Comparison of ENCODE assay signal across 27 cellular contexts in the genomic region with DNA sequence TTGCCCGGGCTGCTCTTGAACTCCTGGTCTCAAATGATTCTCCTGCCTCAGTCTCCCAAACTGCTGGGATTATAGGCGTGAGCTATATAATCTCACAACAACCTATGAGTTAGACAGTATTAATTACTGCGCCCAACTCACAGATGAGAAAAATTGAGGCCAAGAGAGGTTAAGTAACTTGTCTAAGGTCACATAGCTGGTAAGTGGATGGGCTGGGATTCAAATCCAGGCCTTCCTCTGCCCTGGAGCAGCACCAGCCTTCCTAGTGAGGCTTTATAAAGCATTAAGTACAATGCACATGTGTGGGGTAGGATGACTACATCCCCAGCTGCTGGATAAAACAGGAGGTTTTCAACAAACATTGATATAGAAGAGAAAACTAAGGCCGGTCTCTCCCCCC. TPM values are rescaled to one million over a fixed set of nuclear protein-coding genes. Genes with fewer than 3 reads are reported as not detected.
DNase-seq lines count a peak whose midpoint lies in the region; ATAC-seq, FAIRE-seq and TF ChIP-seq lines count a peak whose summit lies in the region.
"Had no signal": no experiment of that assay in that cellular context is flagged by ENCODE, and none has a peak within 500 bp of the region (broad histone marks: within the 10 kb centered on the region; RNA-seq: fewer than 3 reads in every experiment).

No MANE protein-coding gene starts in this region.

- peak overlapping the region; percentile 74 for H3K27ac Mint-ChIP-seq in activated CD4-positive, alpha-beta T cell treated with anti-CD3 and anti-CD28 coated beads, Interleukin-2, amount 10 ng/mL, durations not matched to agents 7 days and 5 days
- H3K27ac Mint-ChIP-seq: B cell had no signal

- TF ChIP-seq RAD21 in IMR-90 (IDR thresholded peaks at IDR 0.05; ENCODE audit: low read length) (no peak), K562 (CRISPR knock-in tag; conservative IDR thresholded peaks at IDR 0.05 in 1 of 2, IDR thresholded peaks at IDR 0.05 in 1 of 2) (no peak)

- peaks cover 5% of the 10 kb centered on the region for H3K4me1 Mint-ChIP-seq in activated CD4-positive, alpha-beta T cell treated with anti-CD3 and anti-CD28 coated beads, Interleukin-2, amount 10 ng/mL, durations not matched to agents 7 days and 5 days
- H3K4me1 Mint-ChIP-seq: B cell, CD14-positive monocyte had no signal

- BruUV-seq in IMR-90 (replicated peaks; lab: Mats Ljungman, UMichigan) (no TSS peak), K562 (replicated peaks; lab: Mats Ljungman, UMichigan) (no TSS peak)

- no peak overlapping the region for H2AK5ac ChIP-seq in IMR-90 (ENCODE audit: low read depth, low read length)

- no peaks in the 10 kb centered on the region for H3K9me2 ChIP-seq in Karpas-422 (replicated peaks; ENCODE audit: insufficient read depth, low read length)

- H3K79me2 ChIP-seq in K562 (ENCODE audit: control insufficient read depth, insufficient read depth, low read length) (no peaks in the 10 kb centered on the region), Karpas-422 (ENCODE audit: low read length) (no peaks in the 10 kb centered on the region)

- H2AK9ac ChIP-seq in IMR-90 (replicated peaks; ENCODE audit: low read depth, low read length, poor library complexity), result peak overlapping the region; percentile 42

- H3K4me3 ChIP-seq in BLaER1, result no peak overlapping the region
- H3K4me3 ChIP-seq in IMR-90 (ENCODE audit: insufficient read depth, low read depth, low read length), result no peak overlapping the region
- H3K4me3 ChIP-seq in K562, result no peak overlapping the region
- no peak overlapping the region for H3K4me3 ChIP-seq in Karpas-422 (ENCODE audit: low read length)
- H3K4me3 ChIP-seq: A549, GM12878 had no signal

- H3K23ac ChIP-seq in IMR-90 (ENCODE audit: low read depth, low read length), result no peak overlapping the region

- H2BK5ac ChIP-seq in IMR-90 (ENCODE audit: low read depth, low read length, poor library complexity, severe bottlenecking), result no peak overlapping the region

- WGBS in IMR-90 (ENCODE audit: extremely low coverage in 2 of 2, insufficient read length in 1 of 2), 2 experiments, result no CpG with 5 or more reads among the region's 4 CpGs
- WGBS in K562 (ENCODE audit: insufficient coverage, low coverage, missing lambda C conversion rate), result 88% methylated on average over 4 of the region's 4 CpGs

- no peaks in the 10 kb centered on the region; the same call in 1 of the 2 replicates for H3K9me1 ChIP-seq in IMR-90 (ENCODE audit: insufficient read depth, low read length)
- peaks cover 4% of the 10 kb centered on the region for H3K9me1 ChIP-seq in K562 (ENCODE audit: control insufficient read depth, insufficient read depth, low read length)

- no peak overlapping the region for H2BK20ac ChIP-seq in IMR-90 (ENCODE audit: low read depth, low read length)

- no peak overlapping the region for H3K56ac ChIP-seq in IMR-90 (ENCODE audit: extremely low read depth, insufficient read depth, low read length)

- H4K91ac ChIP-seq in IMR-90 (ENCODE audit: insufficient read depth, low read depth, low read length), result no peak overlapping the region

- no peaks in the 10 kb centered on the region for H3K27me3 ChIP-seq in BLaER1
- no peaks in the 10 kb centered on the region for H3K27me3 ChIP-seq in IMR-90 (ENCODE audit: control insufficient read depth, insufficient read depth, low read length)
- no peaks in the 10 kb centered on the region for H3K27me3 ChIP-seq in K562 (ENCODE audit: control insufficient read depth in 2 of 2, insufficient read depth in 2 of 2, low read length in 2 of 2)
- no peaks in the 10 kb centered on the region for H3K27me3 ChIP-seq in Karpas-422 (ENCODE audit: low read length)

- H3K36me3 Mint-ChIP-seq in activated CD4-positive, alpha-beta T cell treated with anti-CD3 and anti-CD28 coated beads, Interleukin-2, amount 10 ng/mL, durations not matched to agents 7 days and 5 days (ENCODE audit: low read depth), result peaks cover 65% of the 10 kb centered on the region

- H3K79me1 ChIP-seq in IMR-90 (ENCODE audit: low read depth in 1 of 2, low read length in 2 of 2), result no peaks in the 10 kb centered on the region

- H3K4me1 ChIP-seq in BLaER1 (peaks cover 12% of the 10 kb centered on the region), IMR-90 (ENCODE audit: control insufficient read depth, insufficient read depth, low read length) (no peaks in the 10 kb centered on the region), K562 (replicated peaks in 1 of 2; ENCODE audit: control insufficient read depth in 2 of 2, insufficient read depth in 2 of 2, low read length in 2 of 2) (no peaks in the 10 kb centered on the region; a peak in 3 of 5 replicates), Karpas-422 (ENCODE audit: low read length) (no peaks in the 10 kb centered on the region)
- H3K4me1 ChIP-seq: A549 had no signal

- in situ Hi-C loops in IMR-90 (cut with MboI; ENCODE audit: low sequenced_read_pairs), result no loop called here
- in situ Hi-C loops in K562 (cut with MboI), result no loop called here

- H3K9ac ChIP-seq in BLaER1 (no peak overlapping the region), IMR-90 (ENCODE audit: low read depth, low read length) (no peak overlapping the region), K562 (ENCODE audit: insufficient read depth in 1 of 2, low read depth in 2 of 2, low read length in 2 of 2) (no peak overlapping the region), Karpas-422 (ENCODE audit: low read length) (no peak overlapping the region)

- no peak for FAIRE-seq in K562 (lab: Jason Lieb, UNC)
- FAIRE-seq: A549, GM12878, GM12892, GM18507 had no signal

- intact Hi-C loops in IMR-90 (cut with micrococcal nuclease) (no loop called here), K562 (cut with micrococcal nuclease) (no loop called here)

- H3K27ac ChIP-seq in BLaER1 (0 out of 2 replicates have a peak overlapping the region, but pooled peaks have one; percentile 14), IMR-90 (ENCODE audit: insufficient read depth, low read length) (no peak overlapping the region), K562 (ENCODE audit: extremely low read depth, low read depth, low read length) (no peak overlapping the region), Karpas-422 (ENCODE audit: low read length) (no peak overlapping the region)
- H3K27ac ChIP-seq: 22Rv1, A549 had no signal

- TF ChIP-seq CTCF in IMR-90 (conservative IDR thresholded peaks at IDR 0.05; ENCODE audit: low read depth, low read length) (no peak), K562 (IDR thresholded peaks at IDR 0.05 in 2 of 3, conservative IDR thresholded peaks at IDR 0.05 in 1 of 3; ENCODE audit: insufficient read depth in 2 of 3, low read depth in 1 of 3, low read length in 3 of 3) (no peak)

- CTCF ChIA-PET in activated CD4-positive, alpha-beta T cell treated with anti-CD3 and anti-CD28 coated beads, Interleukin-2, amount 10 ng/mL, durations not matched to agents 7 days and 5 days (lab: Charles Lee), result interaction anchor here (1.0 to 2.6 kb wide), 6 partner anchors 9 to 121 kb away, joined by 3 to 10 read pairs (median 8); no protein-coding TSS in a partner anchor
- CTCF ChIA-PET in IMR-90 (lab: Yijun Ruan, JAX), result no interaction called here
- CTCF ChIA-PET in K562 (lab: Yijun Ruan, JAX; ENCODE audit: low intra/inter-chr PET ratio), result no interaction called here

- H4K20me1 ChIP-seq in BLaER1, result peaks cover 93% of the 10 kb centered on the region
- H4K20me1 ChIP-seq in IMR-90 (ENCODE audit: insufficient read depth, low read length), result no peaks in the 10 kb centered on the region; the same call in 1 of the 2 replicates
- no peaks in the 10 kb centered on the region for H4K20me1 ChIP-seq in K562 (replicated peaks; ENCODE audit: control insufficient read depth, insufficient read depth, low read length)
- no peaks in the 10 kb centered on the region for H4K20me1 ChIP-seq in Karpas-422 (ENCODE audit: insufficient read depth, low read depth, low read length)

- no peak overlapping the region for H3K14ac ChIP-seq in IMR-90 (replicated peaks; ENCODE audit: low read depth, low read length)

- dilution Hi-C loops in IMR-90 (cut with HindIII; ENCODE audit: low sequenced_read_pairs, unreplicated experiment), result no loop called here

- no peak overlapping the region for H3K18ac ChIP-seq in IMR-90 (ENCODE audit: low read depth, low read length)

- no peak for TF ChIP-seq POLR2A in IMR-90 (IDR thresholded peaks at IDR 0.05; ENCODE audit: low read depth, low read length)
- TF ChIP-seq POLR2A in K562 (conservative IDR thresholded peaks at IDR 0.05), result no peak

- H3K27me3 Mint-ChIP-seq in activated CD4-positive, alpha-beta T cell treated with anti-CD3 and anti-CD28 coated beads, Interleukin-2, amount 10 ng/mL, durations not matched to agents 7 days and 5 days, result no peaks in the 10 kb centered on the region
- H3K27me3 Mint-ChIP-seq: B cell; CD4-positive, alpha-beta memory T cell; CD4-positive, CD25-positive, alpha-beta regulatory T cell; CD8-positive, alpha-beta memory T cell had no signal

- H4K5ac ChIP-seq in IMR-90 (ENCODE audit: low read depth, low read length), result no peak overlapping the region

- H3K4me2 ChIP-seq in BLaER1 (no peak overlapping the region), IMR-90 (ENCODE audit: low read depth, low read length) (no peak overlapping the region), K562 (ENCODE audit: insufficient read depth, low read length) (no peak overlapping the region), Karpas-422 (ENCODE audit: low read depth, low read length, poor library complexity, severe bottlenecking) (no peak overlapping the region)
- H3K4me2 ChIP-seq: A549 had no signal

- no peak for DNase-seq in activated CD4-positive, alpha-beta T cell treated with anti-CD3 and anti-CD28 coated beads, Interleukin-2, amount 10 ng/mL, durations not matched to agents 7 days and 5 days
- no peak for DNase-seq in activated CD4-positive, alpha-beta T cell treated with anti-CD3 and anti-CD28 coated beads, Interleukin-2, amount 50 U/mL, for 1 hour
- DNase-seq in IMR-90 (no peak), K562 (ENCODE audit: extremely low read depth in 1 of 4, low spot score in 3 of 4) (no peak), Karpas-422 (no peak)
- DNase-seq in effector CD8-positive, alpha-beta T cell (lab: John Stamatoyannopoulos, UW), result no peak
- DNase-seq: AML-193; C1 segment of cervical spinal cord; CD4-positive, alpha-beta memory T cell; CD4-positive, CD25-positive, alpha-beta regulatory T cell; CD8-positive, alpha-beta memory T cell; COR-L47; DMS 273 treated with DMSO at 0.1 percent for 48 hours; DMS153; DMS53; DMS79; DND-41; EL; GDM1 had no signal

- H2AFZ ChIP-seq in IMR-90 (replicated peaks; ENCODE audit: low read length, poor library complexity), result no peak overlapping the region
- no peak overlapping the region for H2AFZ ChIP-seq in K562 (ENCODE audit: low read depth, low read length)
- no peak overlapping the region for H2AFZ ChIP-seq in Karpas-422 (ENCODE audit: low read length)

- H3K36me3 ChIP-seq in BLaER1, result peaks cover 100% of the 10 kb centered on the region
- H3K36me3 ChIP-seq in IMR-90 (ENCODE audit: control insufficient read depth, insufficient read depth, low read length), result no peaks in the 10 kb centered on the region
- peaks cover 91% of the 10 kb centered on the region; the same call in 2 of the 3 replicates for H3K36me3 ChIP-seq in K562 (ENCODE audit: control insufficient read depth, insufficient read depth, low read length)
- peaks cover 21% of the 10 kb centered on the region; the same call in 1 of the 2 replicates for H3K36me3 ChIP-seq in Karpas-422 (ENCODE audit: insufficient read depth, low read length)

- no peak overlapping the region for H3K4me3 Mint-ChIP-seq in activated CD4-positive, alpha-beta T cell treated with anti-CD3 and anti-CD28 coated beads, Interleukin-2, amount 10 ng/mL, durations not matched to agents 7 days and 5 days
- H3K4me3 Mint-ChIP-seq: B cell; CD14-positive monocyte; CD4-positive, alpha-beta memory T cell; CD4-positive, CD25-positive, alpha-beta regulatory T cell; CD8-positive, alpha-beta memory T cell had no signal

- no peak overlapping the region for H2BK15ac ChIP-seq in IMR-90 (ENCODE audit: low read depth, low read length)

- ATAC-seq in IMR-90 (ENCODE audit: low read depth), result no peak
- ATAC-seq in K562, result no peak
- ATAC-seq: A549, GM12878 had no signal

- no peak overlapping the region for H4K8ac ChIP-seq in IMR-90 (ENCODE audit: low read depth in 2 of 2, low read length in 2 of 2)

- H3K9me3 Mint-ChIP-seq in activated CD4-positive, alpha-beta T cell treated with anti-CD3 and anti-CD28 coated beads, Interleukin-2, amount 10 ng/mL, durations not matched to agents 7 days and 5 days, result no peaks in the 10 kb centered on the region
- H3K9me3 Mint-ChIP-seq: CD14-positive monocyte; CD4-positive, alpha-beta memory T cell; CD8-positive, alpha-beta memory T cell had no signal

- TF ChIP-seq EP300 in K562 (IDR thresholded peaks at IDR 0.05; ENCODE audit: low read length), result no peak

- H3K4ac ChIP-seq in IMR-90 (ENCODE audit: low read depth, low read length), result no peak overlapping the region

- H3K9me3 ChIP-seq in BLaER1 (no peaks in the 10 kb centered on the region), IMR-90 (ENCODE audit: control insufficient read depth, insufficient read depth, low read length) (no peaks in the 10 kb centered on the region), K562 (replicated peaks; ENCODE audit: control insufficient read depth, insufficient read depth, low read depth, low read length) (no peaks in the 10 kb centered on the region; the same call in 1 of the 2 replicates), Karpas-422 (ENCODE audit: low read length) (no peaks in the 10 kb centered on the region)
- H3K9me3 ChIP-seq: A549 had no signal

- H2BK120ac ChIP-seq in IMR-90 (ENCODE audit: low read depth, low read length), result no peak overlapping the region

- POLR2A ChIA-PET in activated CD4-positive, alpha-beta T cell treated with anti-CD3 and anti-CD28 coated beads, Interleukin-2, amount 10 ng/mL, durations not matched to agents 7 days and 5 days (lab: Charles Lee), result interaction anchor here (0.6 kb wide), 1 partner anchor 1009 kb away, joined by 5 read pairs; no protein-coding TSS in a partner anchor
- POLR2A ChIA-PET in IMR-90 (lab: Charles Lee; ENCODE audit: unreplicated experiment) (no interaction called here), K562 (lab: Yijun Ruan, JAX) (interaction anchor here (0.5 to 6.0 kb wide), 7 partner anchors 10 to 306 kb away, joined by 3 to 65 read pairs (median 3); a partner anchor contains a TSS)

RNA-seq across cellular contexts. Expression of a gene that starts 15.1 kb away (rescaled TPM):
- total RNA-seq in activated CD4-positive, alpha-beta T cell treated with anti-CD3 and anti-CD28 coated beads, Interleukin-2, amount 10 ng/mL, durations not matched to agents 7 days and 5 days, result 100 to 1,000 TPM; 107 to 112 TPM
- total RNA-seq in IMR-90 (2012; rRNA removed) (0.36 and 0.56 TPM in 2 replicates), K562 (2014; rRNA removed) (14.9 and 19.9 TPM in 2 replicates), K562 (2014; rRNA removed; fragmentation: Illumina TruSeq; extraction: Trizol) (11.0 and 11.4 TPM in 2 replicates), K562 (2015; rRNA removed; fragmentation: Illumina TruSeq; extraction: Trizol) (11.7 and 12.0 TPM in 2 replicates), K562 (2021) (22.5 and 25.3 TPM in 2 replicates)
- polyA plus RNA-seq in IMR-90 (2012; rRNA removed) (0.39 and 0.51 TPM in 2 replicates), K562 (2011; rRNA removed) (3.1 and 4.2 TPM in 2 replicates), K562 (2014; fragmentation: Illumina TruSeq; extraction: Trizol) (14.3 and 16.1 TPM in 2 replicates), K562 (2014; fragmentation: Nextera tagmentation; extraction: Ambion mirVana) (1 to 10 TPM; 3.8 to 4.0 TPM), K562 (2014; rRNA removed) (10.1 and 10.3 TPM in 2 replicates)
- polyA plus RNA-seq in IMR-90 (2012; cell fraction: cytosol; rRNA removed), result 0.16 and 0.19 TPM in 2 replicates
- 0.55 and 0.63 TPM in 2 replicates for polyA plus RNA-seq in IMR-90 (2012; cell fraction: nucleus; rRNA removed; ENCODE audit: low replicate concordance)
- total RNA-seq in K562 (2011; cell fraction: chromatin; rRNA removed; ENCODE audit: low replicate concordance), result 29.6 and 39.0 TPM in 2 replicates
- total RNA-seq in K562 (2011; cell fraction: nucleolus; rRNA removed), result 13.2 and 15.8 TPM in 2 replicates
- total RNA-seq in K562 (2011; cell fraction: nucleoplasm; rRNA removed), result 21.7 and 23.2 TPM in 2 replicates
- 3.0 and 3.9 TPM in 2 replicates for polyA plus RNA-seq in K562 (2011; cell fraction: cytosol; rRNA removed)
- 8.1 and 9.2 TPM in 2 replicates for polyA plus RNA-seq in K562 (2011; cell fraction: nucleus; rRNA removed)
- polyA plus RNA-seq in K562 (2012), result 9.2 and 10.2 TPM in 2 replicates
- polyA minus RNA-seq in K562 (2011; rRNA and poly(A)+ RNA removed), result 3.5 and 4.7 TPM in 2 replicates
- polyA minus RNA-seq in K562 (2011; cell fraction: cytosol; rRNA and poly(A)+ RNA removed), result 5.8 and 6.5 TPM in 2 replicates
- 5.1 and 8.9 TPM in 2 replicates for polyA minus RNA-seq in K562 (2011; cell fraction: nucleus; rRNA and poly(A)+ RNA removed)
- total RNA-seq in Karpas-422 (2014; rRNA removed; shearing (Covaris generic); ENCODE audit: low replicate concordance), result 6.6 and 8.0 TPM in 2 replicates

RNA-seq across cellular contexts. Expression of a gene that starts 31.9 kb away (rescaled TPM):
- total RNA-seq in activated CD4-positive, alpha-beta T cell treated with anti-CD3 and anti-CD28 coated beads, Interleukin-2, amount 10 ng/mL, durations not matched to agents 7 days and 5 days, result under 1 TPM; 0.25 to 0.52 TPM
- total RNA-seq in IMR-90 (2012; rRNA removed) (15.3 and 18.6 TPM in 2 replicates), K562 (2014; rRNA removed) (19.0 and 23.0 TPM in 2 replicates), K562 (2014; rRNA removed; fragmentation: Illumina TruSeq; extraction: Trizol) (14.3 and 14.8 TPM in 2 replicates), K562 (2015; rRNA removed; fragmentation: Illumina TruSeq; extraction: Trizol) (15.7 and 17.4 TPM in 2 replicates), K562 (2021) (27.6 and 31.2 TPM in 2 replicates)
- polyA plus RNA-seq in IMR-90 (2012; rRNA removed) (16.9 and 18.8 TPM in 2 replicates), K562 (2011; rRNA removed) (16.1 and 25.4 TPM in 2 replicates), K562 (2014; fragmentation: Illumina TruSeq; extraction: Trizol) (21.3 and 22.3 TPM in 2 replicates), K562 (2014; fragmentation: Nextera tagmentation; extraction: Ambion mirVana) (1 to 10 TPM; 1.7 to 2.8 TPM), K562 (2014; rRNA removed) (17.9 and 20.3 TPM in 2 replicates)
- 9.3 and 12.4 TPM in 2 replicates for polyA plus RNA-seq in IMR-90 (2012; cell fraction: cytosol; rRNA removed)
- polyA plus RNA-seq in IMR-90 (2012; cell fraction: nucleus; rRNA removed; ENCODE audit: low replicate concordance), result 89.7 and 93.0 TPM in 2 replicates
- total RNA-seq in K562 (2011; cell fraction: chromatin; rRNA removed; ENCODE audit: low replicate concordance), result 34.4 and 65.3 TPM in 2 replicates
- 32.2 and 34.5 TPM in 2 replicates for total RNA-seq in K562 (2011; cell fraction: nucleolus; rRNA removed)
- 33.9 and 40.0 TPM in 2 replicates for total RNA-seq in K562 (2011; cell fraction: nucleoplasm; rRNA removed)
- polyA plus RNA-seq in K562 (2011; cell fraction: cytosol; rRNA removed), result 17.1 and 17.2 TPM in 2 replicates
- 63.8 and 76.4 TPM in 2 replicates for polyA plus RNA-seq in K562 (2011; cell fraction: nucleus; rRNA removed)
- polyA plus RNA-seq in K562 (2012), result 17.6 and 38.9 TPM in 2 replicates
- polyA minus RNA-seq in K562 (2011; rRNA and poly(A)+ RNA removed), result 16.7 and 24.0 TPM in 2 replicates
- polyA minus RNA-seq in K562 (2011; cell fraction: cytosol; rRNA and poly(A)+ RNA removed), result 15.0 TPM in 2 replicates
- 10.9 and 21.7 TPM in 2 replicates for polyA minus RNA-seq in K562 (2011; cell fraction: nucleus; rRNA and poly(A)+ RNA removed)
- 0.60 and 0.61 TPM in 2 replicates for total RNA-seq in Karpas-422 (2014; rRNA removed; shearing (Covaris generic); ENCODE audit: low replicate concordance)

RNA-seq across cellular contexts. Expression of a gene that starts 43.4 kb away (rescaled TPM):
- total RNA-seq in activated CD4-positive, alpha-beta T cell treated with anti-CD3 and anti-CD28 coated beads, Interleukin-2, amount 10 ng/mL, durations not matched to agents 7 days and 5 days, result 10 to 100 TPM; 62.7 to 65.2 TPM
- total RNA-seq in IMR-90 (2012; rRNA removed) (109 and 171 TPM in 2 replicates), K562 (2014; rRNA removed) (50.9 and 59.4 TPM in 2 replicates), K562 (2014; rRNA removed; fragmentation: Illumina TruSeq; extraction: Trizol) (12.6 and 17.2 TPM in 2 replicates), K562 (2015; rRNA removed; fragmentation: Illumina TruSeq; extraction: Trizol) (17.7 and 20.4 TPM in 2 replicates), K562 (2021) (42.2 and 44.8 TPM in 2 replicates)
- polyA plus RNA-seq in IMR-90 (2012; rRNA removed) (304 and 385 TPM in 2 replicates), K562 (2011; rRNA removed) (28.6 and 59.8 TPM in 2 replicates), K562 (2014; fragmentation: Illumina TruSeq; extraction: Trizol) (23.5 and 30.8 TPM in 2 replicates), K562 (2014; fragmentation: Nextera tagmentation; extraction: Ambion mirVana) (10 to 100 TPM in 1 of 2 experiments, 1 to 10 TPM in 1; 6.8 to 13.2 TPM), K562 (2014; rRNA removed) (44.4 and 54.2 TPM in 2 replicates)
- polyA plus RNA-seq in IMR-90 (2012; cell fraction: cytosol; rRNA removed), result 781 and 851 TPM in 2 replicates
- polyA plus RNA-seq in IMR-90 (2012; cell fraction: nucleus; rRNA removed; ENCODE audit: low replicate concordance), result 1,444 and 1,599 TPM in 2 replicates
- 41.1 and 121 TPM in 2 replicates for total RNA-seq in K562 (2011; cell fraction: chromatin; rRNA removed; ENCODE audit: low replicate concordance)
- 126 and 137 TPM in 2 replicates for total RNA-seq in K562 (2011; cell fraction: nucleolus; rRNA removed)
- total RNA-seq in K562 (2011; cell fraction: nucleoplasm; rRNA removed), result 87.5 and 98.1 TPM in 2 replicates
- 78.3 and 218 TPM in 2 replicates for polyA plus RNA-seq in K562 (2011; cell fraction: cytosol; rRNA removed)
- 52.1 and 90.3 TPM in 2 replicates for polyA plus RNA-seq in K562 (2011; cell fraction: nucleus; rRNA removed)
- 63.0 and 66.6 TPM in 2 replicates for polyA plus RNA-seq in K562 (2012)
- 9.7 and 17.8 TPM in 2 replicates for polyA minus RNA-seq in K562 (2011; rRNA and poly(A)+ RNA removed)
- 23.9 and 44.6 TPM in 2 replicates for polyA minus RNA-seq in K562 (2011; cell fraction: cytosol; rRNA and poly(A)+ RNA removed)
- 65.3 and 68.1 TPM in 2 replicates for polyA minus RNA-seq in K562 (2011; cell fraction: nucleus; rRNA and poly(A)+ RNA removed)
- total RNA-seq in Karpas-422 (2014; rRNA removed; shearing (Covaris generic); ENCODE audit: low replicate concordance), result 32.0 and 33.0 TPM in 2 replicates
